Comparison of ENCODE assay signal across 12 cellular contexts in the genomic region with DNA sequence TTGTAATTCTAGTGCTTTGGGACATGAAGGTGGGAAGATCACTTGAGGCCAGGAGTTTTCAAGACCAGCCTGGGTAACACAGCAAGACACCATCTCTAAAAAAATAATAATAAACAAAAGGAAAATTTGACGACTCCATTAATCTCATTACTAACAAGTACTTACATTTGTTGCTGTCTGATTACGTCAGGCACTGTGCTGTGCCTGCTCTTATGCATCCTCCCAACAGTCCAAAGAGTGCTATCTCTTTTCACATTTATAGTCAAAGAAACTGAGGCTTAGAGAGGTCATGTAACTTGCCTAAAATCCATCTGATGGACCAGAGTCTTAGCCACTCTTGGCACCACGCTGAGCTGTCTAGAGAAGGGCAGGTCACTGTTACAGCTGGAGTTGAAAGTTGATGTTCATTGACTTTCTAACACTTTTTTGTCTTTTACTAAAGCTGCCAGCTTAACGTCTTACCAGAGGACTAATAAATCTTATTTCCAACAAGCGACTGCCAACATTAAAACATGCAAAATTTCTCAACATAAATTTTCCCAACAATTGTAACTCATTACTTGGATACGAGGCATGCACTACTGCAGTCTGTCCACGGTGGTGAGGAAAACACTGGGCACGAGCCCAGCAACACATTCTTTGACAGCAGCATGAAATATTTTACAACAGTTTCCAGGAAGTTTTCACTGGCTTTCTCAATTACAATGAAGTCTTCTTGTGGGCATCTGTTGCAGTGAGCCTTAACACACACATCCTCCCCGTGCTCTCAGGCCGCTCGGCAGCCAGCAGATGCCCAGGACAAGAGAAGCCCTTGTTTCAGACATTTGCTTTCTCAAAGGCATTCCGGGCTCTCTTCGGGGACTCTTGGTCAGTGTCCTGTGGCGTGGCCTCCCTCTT.
DNase-seq lines count a peak whose midpoint lies in the region; ATAC-seq and TF ChIP-seq lines count a peak whose summit lies in the region.
"Had no signal": no experiment of that assay in that cellular context is flagged by ENCODE, and none has a peak within 500 bp of the region (broad histone marks: within the 10 kb centered on the region; RNA-seq: fewer than 3 reads in every experiment).

No MANE protein-coding gene starts in this region.

- no peaks in the 10 kb centered on the region; the same call in none of the 2 replicates for H3K27me3 Mint-ChIP-seq in HFFc6 (ENCODE audit: insufficient read depth)

- no peak overlapping the region for H3K27ac Mint-ChIP-seq in HFFc6

- DNase-seq in HFFc6 (peak; percentile 19), choroid plexus epithelial cell (ENCODE audit: low read depth) (peak; percentile 2), kidney tubule cell (ENCODE audit: low spot score) (peak; percentile 42), superior temporal gyrus (ENCODE audit: extremely low spot score) (peak; percentile 32), NCI-H1694 (lab: John Stamatoyannopoulos, UW) (no peak), Kasumi-1 (lab: John Stamatoyannopoulos, UW) (no peak)
- DNase-seq: DMS79; NCI-H1930; stimulated activated CD8-positive, alpha-beta memory T cell treated with anti-CD3 and anti-CD28 coated beads, Interleukin-4, amount 100 ng/mL, for 48 hours had no signal

- no peak for ATAC-seq in HG02885 (IDR thresholded peaks at IDR 0.05; ENCODE audit: poor library complexity, unreplicated experiment)
- no peak for ATAC-seq in GM19328 (IDR thresholded peaks at IDR 0.05; ENCODE audit: unreplicated experiment)

- TF ChIP-seq CTCF in HFFc6 (IDR thresholded peaks at IDR 0.05) (no peak), choroid plexus epithelial cell (conservative IDR thresholded peaks at IDR 0.05; ENCODE audit: low read depth, low read length) (no peak)

- no peak overlapping the region for H3K4me3 ChIP-seq in choroid plexus epithelial cell (ENCODE audit: low read depth, low read length)
- H3K4me3 ChIP-seq: cardiac muscle cell had no signal

- H3K9me3 Mint-ChIP-seq in HFFc6 = peaks cover 57% of the 10 kb centered on the region

- no peak overlapping the region for H3K4me3 Mint-ChIP-seq in HFFc6

- H3K4me1 Mint-ChIP-seq in HFFc6 (ENCODE audit: low read depth) = no peaks in the 10 kb centered on the region

- H3K36me3 Mint-ChIP-seq in HFFc6 (ENCODE audit: low read depth) = no peaks in the 10 kb centered on the region; the same call in 1 of the 2 replicates

Comparison
In these comparisons a context has a peak if more than half of its experiments do, and no peak if none do; other contexts are left out.
1. DNase-seq: peak in HFFc6 (single experiment), choroid plexus epithelial cell (single experiment), kidney tubule cell (single experiment) and superior temporal gyrus (single experiment); none in NCI-H1694 (single experiment) and Kasumi-1 (0 of 2).